In the genomic region with DNA sequence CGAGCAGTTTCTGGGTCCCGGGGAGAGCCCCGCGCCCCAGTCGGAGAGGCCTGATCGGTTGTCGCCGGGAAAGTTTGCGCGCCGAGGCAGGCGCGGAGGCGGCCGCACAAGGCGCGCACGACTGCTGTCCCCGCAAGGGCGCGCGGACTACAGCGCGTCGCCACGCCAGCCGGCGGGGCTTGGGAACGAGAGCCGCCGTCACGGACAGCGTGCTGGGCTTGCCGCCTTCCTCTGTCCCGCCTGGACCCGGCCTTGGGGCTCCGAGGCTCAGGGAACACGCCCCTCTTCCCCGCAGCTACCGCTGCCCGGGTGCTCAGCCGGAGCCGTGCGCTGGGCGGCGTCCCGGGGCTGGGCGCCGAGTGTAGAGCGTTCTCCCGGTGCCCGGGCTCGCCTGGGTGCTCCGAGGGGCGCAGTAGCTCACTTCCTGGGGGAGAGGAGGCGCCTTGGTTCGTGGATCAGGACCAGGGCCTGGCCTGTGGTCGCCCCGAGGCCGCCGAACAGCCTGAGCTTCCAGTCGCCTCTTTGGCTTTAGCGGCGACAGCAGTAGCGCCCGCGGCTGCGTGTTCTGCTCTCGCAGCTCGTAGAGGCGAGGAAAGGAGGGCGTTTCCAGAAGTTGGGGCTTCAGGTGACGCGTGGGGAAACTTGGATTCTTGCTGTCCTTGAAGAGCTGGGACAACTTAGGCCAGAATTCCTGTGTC, we compare ENCODE assay signal across 8 cellular contexts. TPM values are rescaled to one million over a fixed set of nuclear protein-coding genes. Genes with fewer than 3 reads are reported as not detected.
DNase-seq lines count a peak whose midpoint lies in the region; ATAC-seq and TF ChIP-seq lines count a peak whose summit lies in the region.

No MANE protein-coding gene starts in this region.

- H3K4me3 Mint-ChIP-seq in activated naive CD8-positive, alpha-beta T cell, result peak overlapping the region; percentile 92

- H3K4me3 ChIP-seq in OCI-LY7 (ENCODE audit: low read depth, low read length, poor library complexity, severe bottlenecking), result peak overlapping the region; percentile 89
- H3K4me3 ChIP-seq in neutrophil (ENCODE audit: low read depth in 1 of 2, low read length in 1 of 2), result peak overlapping the region; percentile 60 to 68

- H3K36me3 ChIP-seq in OCI-LY7 (ENCODE audit: insufficient read depth, low read length) (no peaks in the 10 kb centered on the region), neutrophil (no peaks in the 10 kb centered on the region)

- ATAC-seq in Right ventricle myocardium superior (ENCODE audit: poor library complexity) (peak; percentile 86), GM21529 (IDR thresholded peaks at IDR 0.05; ENCODE audit: unreplicated experiment) (no peak)

- intact Hi-C loops in OCI-LY7 (cut with micrococcal nuclease; ENCODE audit: unreplicated experiment) (loop anchor here (2.0 kb wide), 1 partner anchor 257 kb away; no protein-coding TSS in a partner anchor), Right ventricle myocardium superior (cut with DNase I) (loop anchor here (10.0 kb wide), 2 partner anchors 173 to 253 kb away; no protein-coding TSS in a partner anchor)

- H3K27me3 ChIP-seq in neutrophil, result peaks cover 89% of the 10 kb centered on the region

- H3K4me1 ChIP-seq in OCI-LY7 (ENCODE audit: insufficient read depth, low read length, poor library complexity, severe bottlenecking) (peaks cover 18% of the 10 kb centered on the region), neutrophil (ENCODE audit: control insufficient read depth in 1 of 2, insufficient read depth in 1 of 2, low read depth in 1 of 2, low read length in 1 of 2) (peaks cover 26 to 27% of the 10 kb centered on the region in 2 experiments)

- H3K27ac ChIP-seq in OCI-LY7 (ENCODE audit: low read depth, low read length, poor library complexity, severe bottlenecking) (no peak overlapping the region), neutrophil (no peak overlapping the region)

- H3K27me3 Mint-ChIP-seq in activated naive CD8-positive, alpha-beta T cell, result peaks cover 11% of the 10 kb centered on the region

- H3K9me2 ChIP-seq in OCI-LY7 (ENCODE audit: insufficient read depth, low read length), result no peaks in the 10 kb centered on the region

- H2AFZ ChIP-seq in OCI-LY7 (ENCODE audit: low read length), result peak overlapping the region; percentile 88

- peaks cover 7% of the 10 kb centered on the region; the same call in 1 of the 2 replicates for H3K79me2 ChIP-seq in OCI-LY7 (ENCODE audit: insufficient read depth, low read depth, low read length)

- CTCF ChIA-PET in OCI-LY7 (lab: Charles Lee; ENCODE audit: unreplicated experiment), result no interaction called here

- POLR2A ChIA-PET in OCI-LY7 (lab: Charles Lee), result interaction anchor here (0.6 kb wide), 1 partner anchor 693 kb away, joined by 4 read pairs; no protein-coding TSS in a partner anchor

- no peaks in the 10 kb centered on the region for H3K9me3 ChIP-seq in OCI-LY7 (ENCODE audit: low read length)
- H3K9me3 ChIP-seq in neutrophil, result no peaks in the 10 kb centered on the region

- H3K4me2 ChIP-seq in OCI-LY7 (ENCODE audit: low read length), result peak overlapping the region; percentile 100

- no peaks in the 10 kb centered on the region for H4K20me1 ChIP-seq in OCI-LY7 (ENCODE audit: insufficient read depth, low read length)

- TF ChIP-seq CTCF in OCI-LY7 (conservative IDR thresholded peaks at IDR 0.05; ENCODE audit: low read length) (no peak), neutrophil (IDR thresholded peaks at IDR 0.05) (no peak)

- H3K27ac Mint-ChIP-seq in activated naive CD8-positive, alpha-beta T cell, result no peak overlapping the region

- H3K9me3 Mint-ChIP-seq in activated naive CD8-positive, alpha-beta T cell (ENCODE audit: low read depth), result no peaks in the 10 kb centered on the region

- peak; percentile 17 for DNase-seq in NCI-H146 (lab: John Stamatoyannopoulos, UW)
- DNase-seq in NCI-H146 treated with DMSO at 0.1 percent for 48 hours (lab: John Stamatoyannopoulos, UW; ENCODE audit: unreplicated experiment), result no peak
- DNase-seq in OCI-LY7 (ENCODE audit: low spot score), result peak; percentile 5
- DNase-seq in Right ventricle myocardium superior, result peak; percentile 72
- no peak for DNase-seq in SIG-M5 treated with dmso at 0.1 percent for 504 hours (lab: John Stamatoyannopoulos, UW; ENCODE audit: unreplicated experiment)

- no TSS peak for BruUV-seq in OCI-LY7 (replicated peaks; lab: Mats Ljungman, UMichigan)

- H3K36me3 Mint-ChIP-seq in activated naive CD8-positive, alpha-beta T cell, result no peaks in the 10 kb centered on the region

- H3K4me1 Mint-ChIP-seq in activated naive CD8-positive, alpha-beta T cell (ENCODE audit: low read depth), result peaks cover 15% of the 10 kb centered on the region

RNA-seq across cellular contexts. Expression of a gene that starts 1.4 kb away (rescaled TPM):
- total RNA-seq in OCI-LY7 (2014; rRNA removed; shearing (Covaris generic)), result 2.7 and 4.2 TPM in 2 replicates
- total RNA-seq in OCI-LY7 (2022), result 8.4 and 10.0 TPM in 2 replicates
- 40.2 TPM for total RNA-seq in Right ventricle myocardium superior

Comparison
In these comparisons a context has a peak if more than half of its experiments do, and no peak if none do; other contexts are left out.
1. DNase-seq: peak in NCI-H146 (single experiment), OCI-LY7 (single experiment) and Right ventricle myocardium superior (single experiment); none in NCI-H146 treated with DMSO at 0.1 percent for 48 hours (single experiment) and SIG-M5 treated with dmso at 0.1 percent for 504 hours (single experiment).